6 cellular contexts compared by ENCODE assay signal in genomic region chr6:105219218-105219617, GRCh38. TPM values are rescaled to one million over a fixed set of nuclear protein-coding genes. Genes with fewer than 3 reads are reported as not detected.
"Had no signal": no experiment of that assay in that cellular context is flagged by ENCODE, and none has a peak within 500 bp of the region (broad histone marks: within the 10 kb centered on the region; RNA-seq: fewer than 3 reads in every experiment).

No MANE protein-coding gene starts in this region.

RNA-seq across cellular contexts. Expression of gene POPDC3, which starts 39.4 kb away (rescaled TPM):
- total RNA-seq: occipital lobe, right lobe of liver, thoracic aorta, ureter, vagina had no signal
- polyA plus RNA-seq: neural cell had no signal
